ENCODE assay signal across 11 cellular contexts in genomic region chr12:6929806-6930452, GRCh38. TPM values are rescaled to one million over a fixed set of nuclear protein-coding genes. Genes with fewer than 3 reads are reported as not detected.
A peak's percentile ranks its signal among the peaks of the same experiment; 100 is the strongest.
DNase-seq lines count a peak whose midpoint lies in the region; ATAC-seq and TF ChIP-seq lines count a peak whose summit lies in the region.
"Had no signal": no experiment of that assay in that cellular context is flagged by ENCODE, and none has a peak within 500 bp of the region (broad histone marks: within the 10 kb centered on the region; RNA-seq: fewer than 3 reads in every experiment).

No MANE protein-coding gene starts in this region.

- no peaks in the 10 kb centered on the region for H3K27me3 Mint-ChIP-seq in natural killer cell (ENCODE audit: low read depth in 2 of 2)

- peaks cover 29 to 33% of the 10 kb centered on the region in 2 donors for H3K4me1 Mint-ChIP-seq in natural killer cell

- H3K9me2 ChIP-seq in Karpas-422 (replicated peaks; ENCODE audit: insufficient read depth, low read length) = no peaks in the 10 kb centered on the region

- ATAC-seq in natural killer cell = no peak

- DNase-seq in AG04449 (ENCODE audit: low read depth, low spot score) (no peak), Karpas-422 (peak; percentile 41), dorsolateral prefrontal cortex (no peak), natural killer cell (no peak), NCI-H2227 treated with DMSO at 0.1 percent for 48 hours (lab: John Stamatoyannopoulos, UW) (no peak), NCI-H526 (lab: John Stamatoyannopoulos, UW) (no peak), NCI-H2196 treated with DMSO at 0.1 percent for 48 hours (lab: John Stamatoyannopoulos, UW; ENCODE audit: unreplicated experiment) (no peak)
- no peak for DNase-seq in stimulated activated CD4-positive, alpha-beta T cell treated with anti-CD3 and anti-CD28 coated beads, Interleukin-15, amount 100 ng/mL, for 24 hours

- peaks cover 36% of the 10 kb centered on the region for H3K79me2 ChIP-seq in Karpas-422 (ENCODE audit: low read length)

- peak overlapping the region; percentile 83 for H3K4me3 ChIP-seq in AG04449 (ENCODE audit: low read depth, low read length)
- peak overlapping the region; percentile 2; the same call in 1 of the 2 replicates for H3K4me3 ChIP-seq in Karpas-422 (ENCODE audit: low read length)
- peak overlapping the region in 57 of 59 donors; percentile 16 to 89 (median 78) for H3K4me3 ChIP-seq in dorsolateral prefrontal cortex

- H3K36me3 ChIP-seq in Karpas-422 (ENCODE audit: insufficient read depth, low read length) = 0 out of 2 replicates have a peak, but pooled peaks cover under 1% of the 10 kb centered on the region

- no peaks in the 10 kb centered on the region for H3K27me3 ChIP-seq in Karpas-422 (ENCODE audit: low read length)
- H3K27me3 ChIP-seq in dorsolateral prefrontal cortex = no peaks in the 10 kb centered on the region

- TF ChIP-seq CTCF in AG04449 (IDR thresholded peaks at IDR 0.05; ENCODE audit: insufficient read depth, low read length, missing control alignments) (no peak), dorsolateral prefrontal cortex (IDR thresholded peaks at IDR 0.05 in 54 of 56, conservative IDR thresholded peaks at IDR 0.05 in 2 of 56; ENCODE audit: low read depth in 1 of 56, partially characterized antibody in 56 of 56) (no peak), natural killer cell (IDR thresholded peaks at IDR 0.05) (no peak)

- H3K27ac ChIP-seq in Karpas-422 (ENCODE audit: low read length) = peak overlapping the region; percentile 49
- peak overlapping the region in 54 of 59 donors; percentile 0 to 98 (median 94) for H3K27ac ChIP-seq in dorsolateral prefrontal cortex

- peak overlapping the region; percentile 92 for H3K4me3 Mint-ChIP-seq in natural killer cell

- no peak overlapping the region for H2AFZ ChIP-seq in Karpas-422 (ENCODE audit: low read length)

- no peaks in the 10 kb centered on the region for H4K20me1 ChIP-seq in Karpas-422 (ENCODE audit: insufficient read depth, low read depth, low read length)

- CTCF ChIA-PET in AG04449 (lab: Yijun Ruan, JAX) = interaction anchor here (1.0 to 9.0 kb wide), 6 partner anchors 8 to 61 kb away, joined by 3 to 164 read pairs (median 8); partner anchors contain the start of genes C12orf57, RNU7-1 and SPSB2

- H3K9ac ChIP-seq in Karpas-422 (ENCODE audit: low read length) = peak overlapping the region; percentile 81

- no peaks in the 10 kb centered on the region for H3K9me3 ChIP-seq in Karpas-422 (ENCODE audit: low read length)

- no peaks in the 10 kb centered on the region for H3K36me3 Mint-ChIP-seq in natural killer cell

- peak overlapping the region; percentile 72 to 86 for H3K27ac Mint-ChIP-seq in natural killer cell

- H3K9me3 Mint-ChIP-seq in natural killer cell = no peaks in the 10 kb centered on the region

- intact Hi-C loops in dorsolateral prefrontal cortex (cut with DNase I) (loop anchor here in 1 of 2 donors (5.0 kb wide), 1 partner anchor 58 kb away; the partner anchor contains the start of gene SPSB2), natural killer cell (cut with micrococcal nuclease) (no loop called here)

- POLR2A ChIA-PET in AG04449 (lab: Yijun Ruan, JAX) = interaction anchor here (1.2 to 2.6 kb wide), 5 partner anchors 8 to 57 kb away, joined by 3 to 19 read pairs (median 5); partner anchors contain the start of genes C12orf57, RNU7-1 and SPSB2

- H3K4me2 ChIP-seq in Karpas-422 (ENCODE audit: low read depth, low read length, poor library complexity, severe bottlenecking) = peak overlapping the region; percentile 77

- H3K4me1 ChIP-seq in Karpas-422 (ENCODE audit: low read length) = peaks cover 41% of the 10 kb centered on the region

RNA-seq across cellular contexts. Expression of gene ATN1, which starts 2.2 kb away (rescaled TPM):
- 8.8 and 11.7 TPM in 2 replicates for total RNA-seq in Karpas-422 (2014; rRNA removed; shearing (Covaris generic); ENCODE audit: low replicate concordance)
- 100 to 1,000 TPM; 147 to 334 (median 199) TPM for total RNA-seq in dorsolateral prefrontal cortex
- total RNA-seq in natural killer cell = 10 to 100 TPM; 29.3 to 34.0 (median 31.9) TPM

RNA-seq across cellular contexts. Expression of gene RNU7-1, which starts 13.7 kb away (rescaled TPM):
- not detected in 2 replicates for total RNA-seq in Karpas-422 (2014; rRNA removed; shearing (Covaris generic); ENCODE audit: low replicate concordance)
- total RNA-seq in dorsolateral prefrontal cortex (not detected), natural killer cell (not detected)
- total RNA-seq: glomerular endothelial cell, SK-MEL-5, subcutaneous adipose tissue had no signal

RNA-seq across cellular contexts. Expression of gene C12orf57, which starts 13.9 kb away (rescaled TPM):
- 264 and 402 TPM in 2 replicates for total RNA-seq in Karpas-422 (2014; rRNA removed; shearing (Covaris generic); ENCODE audit: low replicate concordance)
- total RNA-seq in dorsolateral prefrontal cortex = 100 to 1,000 TPM; 102 to 287 (median 162) TPM
- total RNA-seq in natural killer cell = 100 to 1,000 TPM; 125 to 157 (median 126) TPM

RNA-seq across cellular contexts. Expression of gene ENO2, which starts 15.5 kb away (rescaled TPM):
- 40.3 and 43.1 TPM in 2 replicates for total RNA-seq in Karpas-422 (2014; rRNA removed; shearing (Covaris generic); ENCODE audit: low replicate concordance)
- 1,000 to 10,000 TPM in 14 of 120 experiments, 100 to 1,000 TPM in 106; 270 to 1,166 (median 848) TPM for total RNA-seq in dorsolateral prefrontal cortex
- 10 to 100 TPM; 21.6 to 30.8 (median 23.1) TPM for total RNA-seq in natural killer cell

RNA-seq across cellular contexts. Expression of gene PTPN6, which starts 21.2 kb away (rescaled TPM):
- 411 and 673 TPM in 2 replicates for total RNA-seq in Karpas-422 (2014; rRNA removed; shearing (Covaris generic); ENCODE audit: low replicate concordance)
- total RNA-seq in dorsolateral prefrontal cortex (10 to 100 TPM in 52 of 120 experiments, 1 to 10 TPM in 68; 2.6 to 25.6 (median 9.2) TPM), natural killer cell (100 to 1,000 TPM; 279 to 357 (median 312) TPM)
- total RNA-seq: SK-MEL-5 had no signal

Comparison
In these comparisons a context has a peak if more than half of its experiments do, and no peak if none do; other contexts are left out.
1. H3K4me3 ChIP-seq: peak in every context shown above with its lines; median percentile 83 in AG04449; 78 in dorsolateral prefrontal cortex; 2 in Karpas-422.
2. RNA of gene ATN1, which starts 2.2 kb away (total RNA-seq): 147 to 334 TPM in dorsolateral prefrontal cortex; 29.3 to 34.0 TPM in natural killer cell and 8.8 to 11.7 TPM in Karpas-422; every median in the first group is over 4 times any median in the second.